ENCODE assay signal across 16 cellular contexts in genomic region chr1:218209351-218209861, GRCh38.
DNase-seq lines count a peak whose midpoint lies in the region; ATAC-seq and TF ChIP-seq lines count a peak whose summit lies in the region.
"Had no signal": no experiment of that assay in that cellular context is flagged by ENCODE, and none has a peak within 500 bp of the region (broad histone marks: within the 10 kb centered on the region; RNA-seq: fewer than 3 reads in every experiment).

No MANE protein-coding gene starts in this region.

- H3K4me2 ChIP-seq in smooth muscle cell = peak overlapping the region; percentile 49

- H3K27me3 ChIP-seq in SJSA1 (replicated peaks) (no peaks in the 10 kb centered on the region), smooth muscle cell (ENCODE audit: low read depth) (peaks cover 2% of the 10 kb centered on the region)

- no peaks in the 10 kb centered on the region for H3K79me2 ChIP-seq in smooth muscle cell (ENCODE audit: low read depth)

- H2AFZ ChIP-seq in smooth muscle cell (ENCODE audit: low read depth) = no peak overlapping the region

- 15% methylated on average over 3 of the region's 3 CpGs for WGBS in smooth muscle cell (ENCODE audit: low lambda C conversion rate)

- H3K4me1 ChIP-seq in SJSA1 (replicated peaks) = peaks cover 32% of the 10 kb centered on the region
- peaks cover 11% of the 10 kb centered on the region for H3K4me1 ChIP-seq in smooth muscle cell (ENCODE audit: low read depth)

- H3K4me3 ChIP-seq in SJSA1 (no peak overlapping the region), fibroblast of mammary gland (ENCODE audit: control insufficient read depth, low read depth, low read length) (no peak overlapping the region), smooth muscle cell (no peak overlapping the region)
- H3K4me3 ChIP-seq: HAP-1 had no signal

- H4K20me1 ChIP-seq in smooth muscle cell (ENCODE audit: low read depth) = no peaks in the 10 kb centered on the region

- no peak for ATAC-seq in GM19397 (IDR thresholded peaks at IDR 0.05; ENCODE audit: unreplicated experiment)
- ATAC-seq in HG02763 (IDR thresholded peaks at IDR 0.05; ENCODE audit: unreplicated experiment) = no peak
- ATAC-seq: esophagus mucosa, sciatic nerve had no signal

- TF ChIP-seq CTCF in fibroblast of mammary gland (conservative IDR thresholded peaks at IDR 0.05; ENCODE audit: control insufficient read depth, insufficient read depth, low read depth, low read length) = no peak
- no peak for TF ChIP-seq CTCF in smooth muscle cell (IDR thresholded peaks at IDR 0.05; ENCODE audit: borderline replicate concordance, insufficient read depth, poor library complexity, severe bottlenecking)

- peak; percentile 38 for DNase-seq in H4 (ENCODE audit: low spot score)
- DNase-seq in SJSA1 (ENCODE audit: low read depth in 1 of 2, low spot score in 2 of 2) = peak; percentile 62 to 82
- DNase-seq in fibroblast of mammary gland (ENCODE audit: low read depth) = peak; percentile 69
- DNase-seq in smooth muscle cell (lab: John Stamatoyannopoulos, UW; ENCODE audit: unreplicated experiment) = no peak
- no peak for DNase-seq in DMS79 treated with DMSO at 0.1 percent for 48 hours (lab: John Stamatoyannopoulos, UW)
- DNase-seq in activated naive CD4-positive, alpha-beta T cell treated with anti-CD3 and anti-CD28 coated beads, Interleukin-2, amount 50 U/mL, for 16 hours = no peak
- DNase-seq: activated CD4-positive, CD25-positive, alpha-beta regulatory T cell treated with anti-CD3 and anti-CD28 coated beads, Interleukin-2, amount 50 U/mL, for 72 hours; central memory CD4-positive, alpha-beta T cell; naive B cell; NCI-H1436; NCI-H748 treated with DMSO at 0.1 percent for 48 hours had no signal

- H3K9me3 ChIP-seq in SJSA1 (replicated peaks) (no peaks in the 10 kb centered on the region), smooth muscle cell (replicated peaks; ENCODE audit: low read depth) (no peaks in the 10 kb centered on the region)
- H3K9me3 ChIP-seq: HAP-1 had no signal

- H3K36me3 ChIP-seq in SJSA1 = no peaks in the 10 kb centered on the region
- no peaks in the 10 kb centered on the region for H3K36me3 ChIP-seq in smooth muscle cell (ENCODE audit: low read depth)
- H3K36me3 ChIP-seq: HAP-1 had no signal

- no peaks in the 10 kb centered on the region for H3F3A ChIP-seq in smooth muscle cell (ENCODE audit: low read depth)

- H3K27ac ChIP-seq in SJSA1 = peak overlapping the region; percentile 72
- peak overlapping the region; percentile 70 for H3K27ac ChIP-seq in smooth muscle cell (ENCODE audit: low read depth)

- H3K9ac ChIP-seq in smooth muscle cell (ENCODE audit: low read depth) = no peak overlapping the region

Comparison
In these comparisons a context has a peak if more than half of its experiments do, and no peak if none do; other contexts are left out.
1. DNase-seq: peak in H4 (single experiment), SJSA1 (2 of 2) and fibroblast of mammary gland (single experiment); none in smooth muscle cell (single experiment), DMS79 treated with DMSO at 0.1 percent for 48 hours (single experiment) and activated naive CD4-positive, alpha-beta T cell treated with anti-CD3 and anti-CD28 coated beads, Interleukin-2, amount 50 U/mL, for 16 hours (single experiment).